ENCODE assay signal across 13 cellular contexts in genomic region chr1:32274646-32275340, GRCh38. TPM values are rescaled to one million over a fixed set of nuclear protein-coding genes. Genes with fewer than 3 reads are reported as not detected.
DNase-seq lines count a peak whose midpoint lies in the region; ATAC-seq and TF ChIP-seq lines count a peak whose summit lies in the region.
"Had no signal": no experiment of that assay in that cellular context is flagged by ENCODE, and none has a peak within 500 bp of the region (broad histone marks: within the 10 kb centered on the region; RNA-seq: fewer than 3 reads in every experiment).

No MANE protein-coding gene starts in this region.

- H3K4me3 ChIP-seq in neuronal stem cell (ENCODE audit: low read length in 2 of 2): no peak overlapping the region
- H3K4me3 ChIP-seq in ovary: no peak overlapping the region

- peaks cover 73% of the 10 kb centered on the region for H3K36me3 Mint-ChIP-seq in activated CD8-positive, alpha-beta T cell treated with anti-CD3 and anti-CD28 coated beads for 36 hours (ENCODE audit: low read depth)

- peak overlapping the region; percentile 72 for H2BK120ac ChIP-seq in neuronal stem cell (ENCODE audit: low read depth, low read length)

- no peak overlapping the region for H4K91ac ChIP-seq in neuronal stem cell (ENCODE audit: low read depth, low read length, poor library complexity)

- H3K18ac ChIP-seq in neuronal stem cell (ENCODE audit: low read length): peak overlapping the region; percentile 76

- no peaks in the 10 kb centered on the region for H3K27me3 Mint-ChIP-seq in activated CD8-positive, alpha-beta T cell treated with anti-CD3 and anti-CD28 coated beads for 36 hours

- TF ChIP-seq POLR2A in ovary (IDR thresholded peaks at IDR 0.05): no peak

- H4K8ac ChIP-seq in neuronal stem cell (ENCODE audit: low read depth, low read length): peak overlapping the region; percentile 17

- POLR2A ChIA-PET in activated CD8-positive, alpha-beta T cell treated with anti-CD3 and anti-CD28 coated beads for 36 hours (lab: Charles Lee): interaction anchor here (0.8 to 2.7 kb wide), 12 partner anchors 9 to 61 kb away, joined by 3 to 17 read pairs (median 5); partner anchors contain the start of genes HDAC1, LCK and MARCKSL1

- no peaks in the 10 kb centered on the region for H3K79me1 ChIP-seq in neuronal stem cell (ENCODE audit: low read depth, low read length)

- peak overlapping the region; percentile 41 for H2BK12ac ChIP-seq in neuronal stem cell (ENCODE audit: low read length)

- peak overlapping the region; percentile 88 for H3K23ac ChIP-seq in neuronal stem cell (ENCODE audit: low read depth, low read length, poor library complexity)

- peak overlapping the region; percentile 22 for H2BK5ac ChIP-seq in neuronal stem cell (ENCODE audit: low read length)

- H3K36me3 ChIP-seq in neuronal stem cell (replicated peaks in 1 of 2; ENCODE audit: control insufficient read depth in 2 of 2, insufficient read depth in 2 of 2, low read length in 2 of 2) (no peaks in the 10 kb centered on the region), ovary (no peaks in the 10 kb centered on the region)

- no CpG with 5 or more reads among the region's 31 CpGs for WGBS in neuronal stem cell (ENCODE audit: extremely low coverage in 2 of 2, insufficient read length in 2 of 2, insufficient replicate concordance in 1 of 2), 2 donors
- WGBS in ovary, 3 donors: 82 to 88% (median 83%) methylated on average over 31 of the region's 31 CpGs

- intact Hi-C loops in activated CD8-positive, alpha-beta T cell treated with anti-CD3 and anti-CD28 coated beads for 36 hours (cut with micrococcal nuclease): no loop called here
- intact Hi-C loops in ovary (cut with DNase I): no loop called here
- intact Hi-C loops in Right ventricle myocardium superior (cut with DNase I): no loop called here

- no peak overlapping the region for H3K14ac ChIP-seq in neuronal stem cell (ENCODE audit: low read length)

- peak overlapping the region; percentile 89 for H3K4ac ChIP-seq in neuronal stem cell (ENCODE audit: low read length)

- peak overlapping the region; percentile 6 for H2BK15ac ChIP-seq in neuronal stem cell (ENCODE audit: low read length)

- peaks cover 0 to 15% (median 14%) of the 10 kb centered on the region in 3 experiments for H3K27me3 ChIP-seq in neuronal stem cell (ENCODE audit: control insufficient read depth in 3 of 3, insufficient read depth in 3 of 3, low read depth in 1 of 3, low read length in 3 of 3)
- H3K27me3 ChIP-seq in ovary: no peaks in the 10 kb centered on the region

- peak overlapping the region; percentile 56 for H3K9ac ChIP-seq in neuronal stem cell (ENCODE audit: low read depth, low read length, poor library complexity)

- ATAC-seq in activated CD8-positive, alpha-beta T cell treated with anti-CD3 and anti-CD28 coated beads for 36 hours: no peak
- ATAC-seq in Right ventricle myocardium superior (ENCODE audit: poor library complexity): no peak

- no peak for TF ChIP-seq EP300 in ovary (IDR thresholded peaks at IDR 0.05)

- peak overlapping the region; percentile 89 for H3K27ac Mint-ChIP-seq in activated CD8-positive, alpha-beta T cell treated with anti-CD3 and anti-CD28 coated beads for 36 hours

- H3K27ac ChIP-seq in neuronal stem cell (replicated peaks; ENCODE audit: low read length) (no peak overlapping the region), ovary (no peak overlapping the region)

- peak overlapping the region; percentile 68 for H3K4me3 Mint-ChIP-seq in activated CD8-positive, alpha-beta T cell treated with anti-CD3 and anti-CD28 coated beads for 36 hours

- H3K4me1 Mint-ChIP-seq in activated CD8-positive, alpha-beta T cell treated with anti-CD3 and anti-CD28 coated beads for 36 hours (ENCODE audit: low read depth): peaks cover 55% of the 10 kb centered on the region

- no peak for TF ChIP-seq CTCF in activated CD8-positive, alpha-beta T cell treated with anti-CD3 and anti-CD28 coated beads for 36 hours (IDR thresholded peaks at IDR 0.05)
- TF ChIP-seq CTCF in ovary (IDR thresholded peaks at IDR 0.05): no peak

- H3K9me3 ChIP-seq in neuronal stem cell (replicated peaks in 1 of 2; ENCODE audit: control insufficient read depth in 2 of 2, insufficient read depth in 1 of 2, low read depth in 1 of 2, low read length in 2 of 2) (peaks cover 0 to 2% of the 10 kb centered on the region in 2 donors), ovary (no peaks in the 10 kb centered on the region)

- peak overlapping the region; percentile 25 for H2AFZ ChIP-seq in neuronal stem cell (ENCODE audit: low read length)

- DNase-seq in activated CD8-positive, alpha-beta memory T cell treated with anti-CD3 and anti-CD28 coated beads for 24 hours: peak; percentile 62
- DNase-seq in activated CD8-positive, alpha-beta memory T cell treated with anti-CD3 and anti-CD28 coated beads, Interleukin-2, amount 50 U/mL, for 48 hours: no peak
- no peak for DNase-seq in activated CD8-positive, alpha-beta T cell treated with anti-CD3 and anti-CD28 coated beads for 36 hours
- DNase-seq in neuronal stem cell (ENCODE audit: low spot score) (no peak), ovary (no peak), Right ventricle myocardium superior (no peak)
- DNase-seq: ACHN; activated CD4-positive, alpha-beta T cell treated with anti-CD3 and anti-CD28 coated beads for 1 hour; GF-D8; hypothalamus; Kasumi-1; SHP77 had no signal

- H3K4me1 ChIP-seq in neuronal stem cell (ENCODE audit: control insufficient read depth in 2 of 2, insufficient read depth in 1 of 2, low read depth in 1 of 2, low read length in 2 of 2): peaks cover 0 to 1% of the 10 kb centered on the region in 2 donors
- no peaks in the 10 kb centered on the region for H3K4me1 ChIP-seq in ovary (ENCODE audit: insufficient read depth)

- CTCF ChIA-PET in activated CD8-positive, alpha-beta T cell treated with anti-CD3 and anti-CD28 coated beads for 36 hours (lab: Charles Lee): interaction anchor here (0.7 to 1.6 kb wide), 3 partner anchors 10 to 59 kb away, joined by 3 to 4 read pairs (median 3); no protein-coding TSS in a partner anchor

- no peak overlapping the region for H3K4me2 ChIP-seq in neuronal stem cell (ENCODE audit: insufficient read depth, low read length, poor library complexity, severe bottlenecking)

- peak overlapping the region; percentile 60 for H2AK5ac ChIP-seq in neuronal stem cell (ENCODE audit: low read depth, low read length)

- no peaks in the 10 kb centered on the region for H3K9me3 Mint-ChIP-seq in activated CD8-positive, alpha-beta T cell treated with anti-CD3 and anti-CD28 coated beads for 36 hours

RNA-seq across cellular contexts. Expression of gene HDAC1, which starts 17.1 kb away (rescaled TPM):
- total RNA-seq in activated CD8-positive, alpha-beta T cell treated with anti-CD3 and anti-CD28 coated beads for 36 hours: 100 to 1,000 TPM; 126 to 127 TPM
- polyA plus RNA-seq in neuronal stem cell (2013, experiment 1 of 2): 85.9 TPM
- polyA plus RNA-seq in neuronal stem cell (2013, experiment 2 of 2): 84.7 TPM
- total RNA-seq in ovary (100 to 1,000 TPM in 1 of 7 donors, 10 to 100 TPM in 6; 52.9 to 107 (median 89.2) TPM), Right ventricle myocardium superior (41.0 TPM)
- polyA plus RNA-seq in ovary: 100 to 1,000 TPM in 1 of 2 donors, 10 to 100 TPM in 1; 66.7 to 101 TPM

RNA-seq across cellular contexts. Expression of gene LCK, which starts 23.7 kb away (rescaled TPM):
- 100 to 1,000 TPM; 289 to 292 TPM for total RNA-seq in activated CD8-positive, alpha-beta T cell treated with anti-CD3 and anti-CD28 coated beads for 36 hours
- polyA plus RNA-seq in neuronal stem cell (2013, experiment 1 of 2): 0.01 TPM
- polyA plus RNA-seq in neuronal stem cell (2013, experiment 2 of 2): 0.08 TPM
- total RNA-seq in ovary (1 to 10 TPM in 3 of 7 donors, under 1 TPM in 4; 0.35 to 1.4 (median 0.92) TPM), Right ventricle myocardium superior (0.51 TPM)
- 1 to 10 TPM in 1 of 2 donors, under 1 TPM in 1; 0.69 to 2.8 TPM for polyA plus RNA-seq in ovary
- total RNA-seq: endothelial cell of umbilical vein had no signal

RNA-seq across cellular contexts. Expression of gene FAM167B, which starts 27.8 kb away (rescaled TPM):
- under 1 TPM; 0.38 to 0.89 TPM for total RNA-seq in activated CD8-positive, alpha-beta T cell treated with anti-CD3 and anti-CD28 coated beads for 36 hours
- 4.3 TPM for polyA plus RNA-seq in neuronal stem cell (2013, experiment 1 of 2)
- polyA plus RNA-seq in neuronal stem cell (2013, experiment 2 of 2): 4.2 TPM
- total RNA-seq in ovary (1 to 10 TPM in 6 of 7 donors, not detected in 1; 1.5 to 7.8 (median 3.6) TPM), Right ventricle myocardium superior (8.1 TPM)
- polyA plus RNA-seq in ovary: 1 to 10 TPM; 2.3 to 3.4 TPM

RNA-seq across cellular contexts. Expression of gene EIF3I, which starts 52.6 kb away (rescaled TPM):
- total RNA-seq in activated CD8-positive, alpha-beta T cell treated with anti-CD3 and anti-CD28 coated beads for 36 hours: 100 to 1,000 TPM; 328 to 335 TPM
- 141 TPM for polyA plus RNA-seq in neuronal stem cell (2013, experiment 1 of 2)
- 146 TPM for polyA plus RNA-seq in neuronal stem cell (2013, experiment 2 of 2)
- total RNA-seq in ovary (100 to 1,000 TPM; 140 to 194 (median 161) TPM), Right ventricle myocardium superior (97.2 TPM)
- 100 to 1,000 TPM; 189 to 272 TPM for polyA plus RNA-seq in ovary

RNA-seq across cellular contexts. Expression of gene TMEM234, which starts 52.6 kb away (rescaled TPM):
- 1 to 10 TPM; 6.9 to 7.7 TPM for total RNA-seq in activated CD8-positive, alpha-beta T cell treated with anti-CD3 and anti-CD28 coated beads for 36 hours
- 7.0 TPM for polyA plus RNA-seq in neuronal stem cell (2013, experiment 1 of 2)
- 7.0 TPM for polyA plus RNA-seq in neuronal stem cell (2013, experiment 2 of 2)
- 10 to 100 TPM; 11.6 to 34.6 (median 24.6) TPM for total RNA-seq in ovary
- 10 to 100 TPM in 1 of 2 donors, 1 to 10 TPM in 1; 9.4 to 13.8 TPM for polyA plus RNA-seq in ovary
- total RNA-seq in Right ventricle myocardium superior: 7.5 TPM

Comparison
In these comparisons a context has a peak if more than half of its experiments do, and no peak if none do; other contexts are left out.
1. RNA of gene LCK, which starts 23.7 kb away (total RNA-seq): 289 to 292 TPM in activated CD8-positive, alpha-beta T cell treated with anti-CD3 and anti-CD28 coated beads for 36 hours; 0.35 to 1.4 TPM in ovary and 0.51 TPM in Right ventricle myocardium superior (single experiment); every median in the first group is over 100 times any median in the second.